In the genomic region with DNA sequence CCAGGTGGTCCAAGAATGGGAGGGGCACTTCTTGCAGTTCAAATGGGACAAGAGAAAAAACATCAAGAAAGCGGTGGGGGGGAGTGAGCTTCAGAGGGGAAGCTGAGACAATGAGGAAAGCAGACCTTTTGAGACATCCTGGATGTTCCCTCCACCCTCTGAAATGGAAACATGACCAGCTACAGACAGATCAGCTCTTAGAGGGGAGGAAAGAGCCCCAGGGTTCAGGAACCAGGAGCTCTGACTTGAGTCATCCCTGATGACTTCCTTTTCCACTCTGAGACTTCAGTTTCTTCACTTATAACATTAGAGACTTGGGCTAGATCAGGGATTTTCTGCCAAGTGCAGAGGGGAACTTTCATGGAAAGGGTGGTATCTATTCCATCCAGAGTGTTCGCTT, we compare ENCODE assay signal across 20 cellular contexts.
DNase-seq lines count a peak whose midpoint lies in the region; ATAC-seq and TF ChIP-seq lines count a peak whose summit lies in the region.
"Had no signal": no experiment of that assay in that cellular context is flagged by ENCODE, and none has a peak within 500 bp of the region (broad histone marks: within the 10 kb centered on the region; RNA-seq: fewer than 3 reads in every experiment).

No MANE protein-coding gene starts in this region.

- no peak for TF ChIP-seq CTCF in foreskin keratinocyte (conservative IDR thresholded peaks at IDR 0.05)
- TF ChIP-seq CTCF in natural killer cell (IDR thresholded peaks at IDR 0.05): no peak

- DNase-seq in AG20443 (ENCODE audit: low spot score) (peak; percentile 34), HCEC 1CT (peak; percentile 26), adipocyte (ENCODE audit: low read depth) (peak; percentile 13), foreskin keratinocyte (peak in 1 of 2 donors; percentile 64), ureter (ENCODE audit: low spot score) (no peak), natural killer cell (no peak), NCI-H2227 treated with DMSO at 0.1 percent for 48 hours (lab: John Stamatoyannopoulos, UW) (no peak)
- DNase-seq: activated CD4-positive, CD25-positive, alpha-beta regulatory T cell treated with anti-CD3 and anti-CD28 coated beads, Interleukin-2, amount 50 U/mL, for 72 hours; activated gamma-delta T cell; amniotic stem cell; CD4-positive, alpha-beta memory T cell; DMS53; effector memory CD8-positive, alpha-beta T cell; NCI-H1417 treated with DMSO at 0.1 percent for 48 hours; Peyer's patch; right cardiac atrium; T1000 had no signal

- no peaks in the 10 kb centered on the region for H3K9me3 ChIP-seq in adipocyte (ENCODE audit: control insufficient read depth, low read length)
- H3K9me3 ChIP-seq: Peyer's patch had no signal

- no peak overlapping the region for H3K4me3 Mint-ChIP-seq in natural killer cell
- H3K4me3 Mint-ChIP-seq: CD4-positive, alpha-beta memory T cell; central memory CD8-positive, alpha-beta T cell; effector memory CD8-positive, alpha-beta T cell had no signal

- H3K4me1 ChIP-seq in adipocyte (ENCODE audit: control insufficient read depth, insufficient read depth, low read length) (no peaks in the 10 kb centered on the region), foreskin keratinocyte (peaks cover 19% of the 10 kb centered on the region)
- H3K4me1 ChIP-seq: Peyer's patch had no signal

- no peak overlapping the region for H3K27ac Mint-ChIP-seq in natural killer cell
- H3K27ac Mint-ChIP-seq: effector memory CD8-positive, alpha-beta T cell had no signal

- H3K4me1 Mint-ChIP-seq in natural killer cell: peaks cover 27 to 42% of the 10 kb centered on the region in 2 donors

- no peaks in the 10 kb centered on the region for H3K36me3 ChIP-seq in adipocyte (ENCODE audit: control insufficient read depth, insufficient read depth, low read length, severe bottlenecking)
- H3K36me3 ChIP-seq: Peyer's patch had no signal

- H3K9ac ChIP-seq in adipocyte (ENCODE audit: low read length): no peak overlapping the region

- peaks cover 2% of the 10 kb centered on the region for H3K27me3 ChIP-seq in adipocyte (replicated peaks; ENCODE audit: control insufficient read depth, insufficient read depth, low read length)
- no peaks in the 10 kb centered on the region for H3K27me3 ChIP-seq in foreskin keratinocyte
- H3K27me3 ChIP-seq: Peyer's patch had no signal

- no peaks in the 10 kb centered on the region for H3K27me3 Mint-ChIP-seq in natural killer cell (ENCODE audit: low read depth in 2 of 2)
- H3K27me3 Mint-ChIP-seq: CD4-positive, alpha-beta memory T cell; central memory CD8-positive, alpha-beta T cell; effector memory CD8-positive, alpha-beta T cell had no signal

- H3K27ac ChIP-seq in foreskin keratinocyte: peak overlapping the region; percentile 39
- H3K27ac ChIP-seq: Peyer's patch had no signal

- H3K36me3 Mint-ChIP-seq in natural killer cell: no peaks in the 10 kb centered on the region
- H3K36me3 Mint-ChIP-seq: CD4-positive, alpha-beta memory T cell had no signal

- ATAC-seq in foreskin keratinocyte (peak; percentile 73), natural killer cell (no peak), HG03432 (IDR thresholded peaks at IDR 0.05; ENCODE audit: unreplicated experiment) (no peak)
- ATAC-seq: effector memory CD8-positive, alpha-beta T cell; right cardiac atrium had no signal

- H3K4me3 ChIP-seq in adipocyte (ENCODE audit: low read length): no peak overlapping the region
- H3K4me3 ChIP-seq: lung, Peyer's patch had no signal

- H3K9me3 Mint-ChIP-seq in natural killer cell: no peaks in the 10 kb centered on the region
- H3K9me3 Mint-ChIP-seq: CD4-positive, alpha-beta memory T cell; central memory CD8-positive, alpha-beta T cell; effector memory CD8-positive, alpha-beta T cell had no signal

- intact Hi-C loops in natural killer cell (cut with micrococcal nuclease): loop anchor here (10.0 kb wide), 1 partner anchor 260 kb away; no protein-coding TSS in a partner anchor

Comparison
In these comparisons a context has a peak if more than half of its experiments do, and no peak if none do; other contexts are left out.
1. DNase-seq: peak in AG20443 (single experiment), HCEC 1CT (single experiment) and adipocyte (single experiment); none in ureter (single experiment), natural killer cell (single experiment) and NCI-H2227 treated with DMSO at 0.1 percent for 48 hours (single experiment).